ENCODE assay signal across 17 cellular contexts in the genomic region with DNA sequence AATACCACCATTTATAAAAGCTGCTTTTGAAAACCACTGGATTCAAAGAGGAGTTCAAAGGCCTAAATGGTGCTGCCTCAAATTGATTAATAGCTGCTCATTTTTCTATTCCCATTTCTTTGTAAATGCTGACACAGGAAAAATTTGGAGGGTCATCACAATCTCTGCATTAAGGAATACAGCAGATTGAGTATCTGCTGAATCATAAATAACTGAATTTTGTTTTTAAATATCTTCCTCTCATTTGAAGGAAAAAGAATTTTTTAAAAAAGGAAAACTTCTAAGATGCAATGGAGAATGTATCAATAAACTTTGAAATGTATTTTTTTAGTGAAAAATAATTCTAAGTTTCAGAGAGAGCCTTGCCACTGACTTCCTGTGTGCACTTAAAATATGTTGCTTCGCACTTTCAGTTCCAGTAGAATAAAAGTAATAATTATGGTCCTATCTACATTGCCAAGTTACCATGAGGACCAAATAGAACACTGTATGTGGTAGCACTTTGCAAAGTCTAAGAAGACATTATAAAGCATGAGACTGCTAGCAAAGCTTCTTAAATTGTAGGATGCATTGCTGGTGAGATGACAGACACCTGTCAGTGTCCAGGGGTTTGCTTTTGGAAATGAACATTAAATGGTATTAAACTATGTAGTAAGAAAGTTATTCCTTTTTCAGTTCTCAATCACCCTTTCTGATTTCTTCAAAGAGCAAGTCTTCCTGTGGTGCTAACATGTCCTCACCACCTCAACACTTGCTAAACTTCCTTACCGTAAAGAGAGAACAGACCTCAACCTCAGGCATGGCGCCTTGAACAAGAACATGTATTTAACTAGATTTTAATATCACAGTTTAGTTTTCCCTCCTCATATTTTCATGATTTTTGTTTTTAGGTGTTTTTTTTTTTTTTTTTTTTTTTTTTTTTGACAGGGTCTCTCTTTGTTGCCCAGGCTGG.
DNase-seq lines count a peak whose midpoint lies in the region; ATAC-seq, FAIRE-seq and TF ChIP-seq lines count a peak whose summit lies in the region.
"Had no signal": no experiment of that assay in that cellular context is flagged by ENCODE, and none has a peak within 500 bp of the region (broad histone marks: within the 10 kb centered on the region; RNA-seq: fewer than 3 reads in every experiment).

No MANE protein-coding gene starts in this region.

- TF ChIP-seq EP300 in HepG2 (IDR thresholded peaks at IDR 0.05; ENCODE audit: low read depth in 2 of 2, low read length in 2 of 2) (no peak), HepG2 (CRISPR knock-in tag; IDR thresholded peaks at IDR 0.05; ENCODE audit: borderline replicate concordance) (no peak), suprapubic skin (IDR thresholded peaks at IDR 0.05) (no peak)

- H3K4me3 ChIP-seq in HepG2 (replicated peaks in 1 of 3; ENCODE audit: insufficient read depth in 1 of 3, low read depth in 2 of 3, low read length in 3 of 3), result no peak overlapping the region
- no peak overlapping the region for H3K4me3 ChIP-seq in right lobe of liver
- no peak overlapping the region for H3K4me3 ChIP-seq in MM.1S (ENCODE audit: low read length)
- no peak overlapping the region for H3K4me3 ChIP-seq in suprapubic skin
- no peak overlapping the region for H3K4me3 ChIP-seq in colonic mucosa

- H3K9me3 ChIP-seq in HepG2 (ENCODE audit: low read length) (no peaks in the 10 kb centered on the region), right lobe of liver (no peaks in the 10 kb centered on the region), MM.1S (replicated peaks; ENCODE audit: insufficient read depth, low read length) (no peaks in the 10 kb centered on the region), suprapubic skin (no peaks in the 10 kb centered on the region), colonic mucosa (no peaks in the 10 kb centered on the region)
- H3K9me3 ChIP-seq: Caco-2 had no signal

- peaks cover 16% of the 10 kb centered on the region for H3K9me3 Mint-ChIP-seq in chondrocyte (ENCODE audit: low read depth)
- peaks cover 2 to 19% (median 4%) of the 10 kb centered on the region in 7 donors for H3K9me3 Mint-ChIP-seq in CD14-positive monocyte

- H3F3A ChIP-seq in MM.1S (ENCODE audit: insufficient read depth, low read length), result no peaks in the 10 kb centered on the region

- no peaks in the 10 kb centered on the region for H4K20me1 ChIP-seq in HepG2 (ENCODE audit: insufficient read depth, low read length)
- no peaks in the 10 kb centered on the region for H4K20me1 ChIP-seq in MM.1S (ENCODE audit: insufficient read depth, low read length)

- no peaks in the 10 kb centered on the region for H3K9me2 ChIP-seq in MM.1S (replicated peaks; ENCODE audit: insufficient read depth, low read length)

- no peak overlapping the region for H3K4me2 ChIP-seq in HepG2 (ENCODE audit: low read depth, low read length)
- 0 out of 2 replicates have a peak overlapping the region, but pooled peaks have one; percentile 1 for H3K4me2 ChIP-seq in MM.1S (ENCODE audit: low read depth, low read length)

- no peak for TF ChIP-seq CTCF in HepG2 (CRISPR knock-in tag; IDR thresholded peaks at IDR 0.05)
- no peak for TF ChIP-seq CTCF in right lobe of liver (IDR thresholded peaks at IDR 0.05)
- no peak for TF ChIP-seq CTCF in MM.1S (IDR thresholded peaks at IDR 0.05; ENCODE audit: low read length)
- TF ChIP-seq CTCF in chondrocyte (IDR thresholded peaks at IDR 0.05), result no peak
- no peak for TF ChIP-seq CTCF in suprapubic skin (IDR thresholded peaks at IDR 0.05)
- no peak for TF ChIP-seq CTCF in colonic mucosa (IDR thresholded peaks at IDR 0.05)
- TF ChIP-seq CTCF in CD14-positive monocyte (IDR thresholded peaks at IDR 0.05), result no peak

- no peak for ATAC-seq in HepG2
- no peak for ATAC-seq in right lobe of liver

- H3K36me3 ChIP-seq in HepG2 (replicated peaks in 1 of 2; ENCODE audit: control insufficient read depth in 1 of 2, insufficient read depth in 2 of 2, low read length in 2 of 2) (no peaks in the 10 kb centered on the region), right lobe of liver (no peaks in the 10 kb centered on the region), MM.1S (replicated peaks; ENCODE audit: insufficient read depth, low read length) (no peaks in the 10 kb centered on the region), suprapubic skin (no peaks in the 10 kb centered on the region), colonic mucosa (no peaks in the 10 kb centered on the region)

- 76% methylated on average over 3 of the region's 3 CpGs for whole genome bisulfite sequencing in HepG2 (ENCODE audit: low lambda C conversion rate)
- WGBS in right lobe of liver (ENCODE audit: insufficient coverage, low coverage, low lambda C conversion rate, missing lambda C conversion rate), result 81% methylated on average over 3 of the region's 3 CpGs
- WGBS in suprapubic skin, result 95% methylated on average over 3 of the region's 3 CpGs

- CTCF ChIA-PET in HepG2 (lab: Yijun Ruan, JAX; ENCODE audit: low intra/inter-chr PET ratio, low total read pairs), result no interaction called here

- H2AFZ ChIP-seq in HepG2 (ENCODE audit: low read length), result no peak overlapping the region
- H2AFZ ChIP-seq in MM.1S (ENCODE audit: low read length), result no peak overlapping the region

- no TSS peak for BruUV-seq in HepG2 (replicated peaks; lab: Mats Ljungman, UMichigan)

- no peaks in the 10 kb centered on the region for H3K79me2 ChIP-seq in HepG2 (ENCODE audit: insufficient read depth, low read length)
- no peaks in the 10 kb centered on the region for H3K79me2 ChIP-seq in MM.1S (ENCODE audit: low read length)

- peaks cover 32% of the 10 kb centered on the region for H3K4me1 Mint-ChIP-seq in chondrocyte (ENCODE audit: low read depth)
- no peaks in the 10 kb centered on the region for H3K4me1 Mint-ChIP-seq in CD14-positive monocyte
- H3K4me1 Mint-ChIP-seq: H9 had no signal

- TF ChIP-seq POLR2A in HepG2 (IDR thresholded peaks at IDR 0.05; ENCODE audit: insufficient read depth in 1 of 2, low read depth in 2 of 2, low read length in 2 of 2) (no peak), right lobe of liver (IDR thresholded peaks at IDR 0.05) (no peak), suprapubic skin (IDR thresholded peaks at IDR 0.05) (no peak)

- H3K27ac Mint-ChIP-seq in chondrocyte (ENCODE audit: unreplicated experiment), result peak overlapping the region; percentile 39
- H3K27ac Mint-ChIP-seq in CD14-positive monocyte, result no peak overlapping the region
- H3K27ac Mint-ChIP-seq: H9 had no signal

- no peaks in the 10 kb centered on the region for H3K27me3 ChIP-seq in HepG2 (ENCODE audit: control insufficient read depth in 1 of 2, insufficient read depth in 2 of 2, low read length in 2 of 2)
- no peaks in the 10 kb centered on the region for H3K27me3 ChIP-seq in right lobe of liver
- no peaks in the 10 kb centered on the region for H3K27me3 ChIP-seq in MM.1S (replicated peaks; ENCODE audit: insufficient read depth, low read length)
- H3K27me3 ChIP-seq in suprapubic skin, result no peaks in the 10 kb centered on the region
- no peaks in the 10 kb centered on the region for H3K27me3 ChIP-seq in colonic mucosa

- TF ChIP-seq RAD21 in HepG2 (CRISPR knock-in tag; IDR thresholded peaks at IDR 0.05), result no peak

- H3K4me1 ChIP-seq in HepG2 (ENCODE audit: insufficient read depth, low read length) (no peaks in the 10 kb centered on the region), right lobe of liver (peaks cover 0 to 11% (median 2%) of the 10 kb centered on the region in 4 donors), MM.1S (ENCODE audit: low read length) (0 out of 2 replicates have a peak, but pooled peaks cover 4% of the 10 kb centered on the region), suprapubic skin (no peaks in the 10 kb centered on the region), colonic mucosa (no peaks in the 10 kb centered on the region)
- H3K4me1 ChIP-seq: Caco-2 had no signal

- in situ Hi-C loops in HepG2 (cut with HindIII; ENCODE audit: extremely low pct_ligation_motif_present, low pct_unique_long_range_greater_than_20kb), result no loop called here

- H3K27me3 Mint-ChIP-seq in chondrocyte (ENCODE audit: low read depth) (no peaks in the 10 kb centered on the region), CD14-positive monocyte (ENCODE audit: low read depth in 3 of 3) (peaks cover 0 to 5% (median 1%) of the 10 kb centered on the region in 3 donors)

- POLR2A ChIA-PET in HepG2 (lab: Yijun Ruan, JAX), result no interaction called here

- H3K27ac ChIP-seq in HepG2 (ENCODE audit: extremely low read length, insufficient read depth, low read length) (no peak overlapping the region), right lobe of liver (no peak overlapping the region), MM.1S (ENCODE audit: low read length) (no peak overlapping the region), suprapubic skin (peak overlapping the region; percentile 38), colonic mucosa (no peak overlapping the region)

- H3K4me3 Mint-ChIP-seq in chondrocyte (ENCODE audit: unreplicated experiment) (no peak overlapping the region), CD14-positive monocyte (no peak overlapping the region)
- H3K4me3 Mint-ChIP-seq: H9 had no signal

- FAIRE-seq in HepG2 (lab: Jason Lieb, UNC), result no peak
- FAIRE-seq: A204.1 had no signal

- H3K9ac ChIP-seq in HepG2 (ENCODE audit: insufficient read depth, low read depth, low read length) (no peak overlapping the region), MM.1S (ENCODE audit: low read length) (no peak overlapping the region), colonic mucosa (ENCODE audit: low read depth in 2 of 2, low read length in 2 of 2) (no peak overlapping the region)

- intact Hi-C loops in HepG2 (cut with micrococcal nuclease; ENCODE audit: unreplicated experiment) (no loop called here), right lobe of liver (cut with DNase I) (no loop called here), colonic mucosa (cut with DNase I) (no loop called here), CD14-positive monocyte (cut with micrococcal nuclease) (no loop called here)

- DNase-seq in HepG2 (ENCODE audit: low spot score) (no peak), right lobe of liver (no peak), MM.1S (no peak), chondrocyte (ENCODE audit: low spot score) (no peak), suprapubic skin (ENCODE audit: low spot score in 2 of 2) (no peak), colonic mucosa (no peak), NCI-H226 (no peak), CD14-positive monocyte (ENCODE audit: low spot score) (no peak)
- DNase-seq: Caco-2, DMS153, H9, KBM-7, NCI-H1092, NCI-H2227 treated with DMSO at 0.1 percent for 48 hours, NCI-H526 treated with DMSO at 0.1 percent for 48 hours, OCI-M1 had no signal

- no peaks in the 10 kb centered on the region for H3K36me3 Mint-ChIP-seq in chondrocyte (ENCODE audit: low read depth)
- no peaks in the 10 kb centered on the region for H3K36me3 Mint-ChIP-seq in CD14-positive monocyte

TF ChIP-seq in HepG2, 621 proteins besides CTCF, POLR2A, EP300 and RAD21 (continues in another document):
- TF ChIP-seq ZNF337 (CRISPR knock-in tag; IDR thresholded peaks at IDR 0.05; ENCODE audit: borderline replicate concordance, low read depth) (no peak), MAFK (conservative IDR thresholded peaks at IDR 0.05 in 1 of 2, IDR thresholded peaks at IDR 0.05 in 1 of 2; ENCODE audit: low read length in 2 of 2) (peak; percentile 86 to 94)
